In genomic region chr3:30655187-30655812, GRCh38 we compare ENCODE assay signal across 8 cellular contexts. TPM values are rescaled to one million over a fixed set of nuclear protein-coding genes. Genes with fewer than 3 reads are reported as not detected.
DNase-seq lines count a peak whose midpoint lies in the region; ATAC-seq and FAIRE-seq lines count a peak whose summit lies in the region.

No MANE protein-coding gene starts in this region.

- no peak for FAIRE-seq in frontal cortex (lab: Jason Lieb, UNC)

- peak; percentile 41 for DNase-seq in stimulated activated CD4-positive, alpha-beta T cell treated with anti-CD3 and anti-CD28 coated beads, Interleukin-15, amount 100 ng/mL, for 24 hours
- no peak for DNase-seq in stimulated activated CD4-positive, alpha-beta T cell treated with anti-CD3 and anti-CD28 coated beads, Interleukin-12 subunit alpha, Interleukin-12 subunit beta, amount 100 ng/mL, for 4 hours
- DNase-seq in NOMO-1 treated with dmso at 0.1 percent for 144 hours (lab: John Stamatoyannopoulos, UW; ENCODE audit: unreplicated experiment) (peak; percentile 46), dermis blood vessel endothelial cell (peak; percentile 69), MG63 (no peak), frontal cortex (ENCODE audit: low spot score in 2 of 2) (no peak)
- no peak for DNase-seq in stimulated activated naive CD8-positive, alpha-beta T cell treated with anti-CD3 and anti-CD28 coated beads, Interleukin-15, Interleukin-2, amounts not matched to agents 100 U/mL and 50 U/mL, for 24 hours
- no peak for DNase-seq in activated effector memory CD4-positive, alpha-beta T cell treated with Interleukin-2 at 50 U/mL for 16 hours

- H3K4me3 ChIP-seq in MG63 = no peak overlapping the region

- H3K36me3 ChIP-seq in MG63 = peaks cover 30% of the 10 kb centered on the region

- no peaks in the 10 kb centered on the region for H3K9me3 ChIP-seq in MG63

- ATAC-seq in stimulated activated naive CD8-positive, alpha-beta T cell treated with anti-CD3 and anti-CD28 coated beads, Interleukin-15, Interleukin-2, amounts not matched to agents 100 U/mL and 50 U/mL, for 24 hours = peak; percentile 59

- no peaks in the 10 kb centered on the region for H3K27me3 ChIP-seq in MG63

RNA-seq across cellular contexts. Expression of gene TGFBR2, which starts 48.9 kb away (rescaled TPM):
- 632 and 715 TPM in 2 replicates for total RNA-seq in dermis blood vessel endothelial cell
- total RNA-seq in MG63 (2014; rRNA removed; shearing (Covaris generic); ENCODE audit: low replicate concordance) = 28.9 and 32.1 TPM in 2 replicates
- total RNA-seq in frontal cortex = 4.5 TPM

Comparison
In these comparisons a context has a peak if more than half of its experiments do, and no peak if none do; other contexts are left out.
1. DNase-seq: peak in stimulated activated CD4-positive, alpha-beta T cell treated with anti-CD3 and anti-CD28 coated beads, Interleukin-15, amount 100 ng/mL, for 24 hours (single experiment), NOMO-1 treated with dmso at 0.1 percent for 144 hours (single experiment) and dermis blood vessel endothelial cell (single experiment); none in stimulated activated CD4-positive, alpha-beta T cell treated with anti-CD3 and anti-CD28 coated beads, Interleukin-12 subunit alpha, Interleukin-12 subunit beta, amount 100 ng/mL, for 4 hours (single experiment), stimulated activated naive CD8-positive, alpha-beta T cell treated with anti-CD3 and anti-CD28 coated beads, Interleukin-15, Interleukin-2, amounts not matched to agents 100 U/mL and 50 U/mL, for 24 hours (single experiment), MG63 (single experiment), frontal cortex (0 of 2) and activated effector memory CD4-positive, alpha-beta T cell treated with Interleukin-2 at 50 U/mL for 16 hours (single experiment).
2. RNA of gene TGFBR2, which starts 48.9 kb away (total RNA-seq): 632 to 715 TPM in dermis blood vessel endothelial cell; 28.9 to 32.1 TPM in MG63 and 4.5 TPM in frontal cortex (single experiment); every median in the first group is over 10 times any median in the second.